In the genomic region with DNA sequence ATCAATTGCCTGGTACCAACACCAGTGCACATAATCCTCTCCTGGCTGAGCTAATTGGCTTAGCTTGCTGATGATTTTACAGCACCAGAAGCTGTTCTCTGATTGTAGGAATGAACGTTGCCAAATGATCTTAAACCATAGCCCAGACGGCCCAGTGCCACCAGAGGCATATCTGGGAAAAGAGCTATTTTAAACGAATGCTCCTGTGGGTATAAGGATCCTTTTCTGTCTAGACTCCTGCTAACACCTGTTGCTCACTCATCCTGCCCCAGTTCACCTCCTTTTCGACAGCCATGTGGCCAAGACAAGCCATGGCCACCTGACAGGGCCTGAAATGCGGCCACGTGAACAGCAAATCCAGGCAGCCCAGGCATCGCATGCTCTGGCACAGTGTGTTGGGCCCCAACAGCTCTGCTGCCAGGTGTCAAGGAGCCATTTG, we compare ENCODE assay signal across 1 cellular context.
TF ChIP-seq lines count a peak whose summit lies in the region.

No MANE protein-coding gene starts in this region.

TF ChIP-seq in GM23338, 12 proteins besides CTCF, POLR2A, EP300 and RAD21 (continued from another document):
- TF ChIP-seq EZH2 (IDR thresholded peaks at IDR 0.05; ENCODE audit: low read depth, unreplicated experiment) (no peak), NANOG (IDR thresholded peaks at IDR 0.05; ENCODE audit: borderline replicate concordance) (no peak)
